8 cellular contexts compared by ENCODE assay signal in the genomic region with DNA sequence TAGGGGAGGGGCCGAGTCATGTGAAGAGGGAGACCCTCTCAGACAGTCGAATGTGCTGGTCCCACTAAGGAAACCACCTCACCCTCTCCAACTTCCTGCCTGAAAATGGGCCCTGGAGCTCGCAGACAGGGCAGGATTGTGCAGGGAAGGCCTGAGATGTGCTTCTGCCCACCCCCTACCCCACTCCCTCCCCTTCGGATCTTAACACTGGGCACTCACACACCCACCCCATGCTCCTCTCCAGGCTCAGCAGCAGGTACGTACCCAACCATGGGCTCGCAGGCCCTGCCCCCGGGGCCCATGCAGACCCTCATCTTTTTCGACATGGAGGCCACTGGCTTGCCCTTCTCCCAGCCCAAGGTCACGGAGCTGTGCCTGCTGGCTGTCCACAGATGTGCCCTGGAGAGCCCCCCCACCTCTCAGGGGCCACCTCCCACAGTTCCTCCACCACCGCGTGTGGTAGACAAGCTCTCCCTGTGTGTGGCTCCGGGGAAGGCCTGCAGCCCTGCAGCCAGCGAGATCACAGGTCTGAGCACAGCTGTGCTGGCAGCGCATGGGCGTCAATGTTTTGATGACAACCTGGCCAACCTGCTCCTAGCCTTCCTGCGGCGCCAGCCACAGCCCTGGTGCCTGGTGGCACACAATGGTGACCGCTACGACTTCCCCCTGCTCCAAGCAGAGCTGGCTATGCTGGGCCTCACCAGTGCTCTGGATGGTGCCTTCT. TPM values are rescaled to one million over a fixed set of nuclear protein-coding genes. Genes with fewer than 3 reads are reported as not detected.
A peak's percentile ranks its signal among the peaks of the same experiment; 100 is the strongest.
DNase-seq lines count a peak whose midpoint lies in the region; ATAC-seq, FAIRE-seq and TF ChIP-seq lines count a peak whose summit lies in the region.

No MANE protein-coding gene starts in this region.

- TF ChIP-seq POLR2A in GM12891 (IDR thresholded peaks at IDR 0.05; ENCODE audit: low read depth, low read length): peak; percentile 60; the same call in 1 of the 2 replicates

- H3K9me3 ChIP-seq in fibroblast of lung (ENCODE audit: control insufficient read depth, insufficient read depth, low read depth, low read length): no peaks in the 10 kb centered on the region

- H2AFZ ChIP-seq in fibroblast of lung (ENCODE audit: low read length): no peak overlapping the region

- H3K9ac ChIP-seq in fibroblast of lung (ENCODE audit: insufficient read depth, low read length): peak overlapping the region; percentile 97

- H3K27ac Mint-ChIP-seq in activated CD4-positive, alpha-beta T cell treated with anti-CD3 and anti-CD28 coated beads, Interleukin-2, amount 10 ng/mL, durations not matched to agents 7 days and 5 days: peak overlapping the region; percentile 97
- peak overlapping the region; percentile 100 for H3K27ac Mint-ChIP-seq in osteocyte (ENCODE audit: unreplicated experiment)

- no peaks in the 10 kb centered on the region for H3K9me3 Mint-ChIP-seq in activated CD4-positive, alpha-beta T cell treated with anti-CD3 and anti-CD28 coated beads, Interleukin-2, amount 10 ng/mL, durations not matched to agents 7 days and 5 days
- H3K9me3 Mint-ChIP-seq in osteocyte (ENCODE audit: unreplicated experiment): no peaks in the 10 kb centered on the region

- CTCF ChIA-PET in activated CD4-positive, alpha-beta T cell treated with anti-CD3 and anti-CD28 coated beads, Interleukin-2, amount 10 ng/mL, durations not matched to agents 7 days and 5 days (lab: Charles Lee): interaction anchor here (0.7 to 1.8 kb wide), 7 partner anchors 13 to 83 kb away, joined by 3 to 9 read pairs (median 3); a partner anchor contains a TSS

- POLR2A ChIA-PET in activated CD4-positive, alpha-beta T cell treated with anti-CD3 and anti-CD28 coated beads, Interleukin-2, amount 10 ng/mL, durations not matched to agents 7 days and 5 days (lab: Charles Lee): interaction anchor here (0.9 kb wide), 1 partner anchor 13 kb away, joined by 3 read pairs; no protein-coding TSS in a partner anchor

- peaks cover 51% of the 10 kb centered on the region for H3K36me3 Mint-ChIP-seq in activated CD4-positive, alpha-beta T cell treated with anti-CD3 and anti-CD28 coated beads, Interleukin-2, amount 10 ng/mL, durations not matched to agents 7 days and 5 days (ENCODE audit: low read depth)
- H3K36me3 Mint-ChIP-seq in osteocyte (ENCODE audit: unreplicated experiment): peaks cover 10% of the 10 kb centered on the region

- peaks cover 34% of the 10 kb centered on the region for H3K36me3 ChIP-seq in fibroblast of lung (ENCODE audit: control insufficient read depth, insufficient read depth, low read length)

- FAIRE-seq in GM12891 (lab: Jason Lieb, UNC): peak; percentile 87

- peak; percentile 19 for ATAC-seq in HG02884 (IDR thresholded peaks at IDR 0.05; ENCODE audit: unreplicated experiment)

- H3K27ac ChIP-seq in fibroblast of lung (ENCODE audit: insufficient read depth, low read length): peak overlapping the region; percentile 100

- no peaks in the 10 kb centered on the region for H3K27me3 Mint-ChIP-seq in activated CD4-positive, alpha-beta T cell treated with anti-CD3 and anti-CD28 coated beads, Interleukin-2, amount 10 ng/mL, durations not matched to agents 7 days and 5 days
- H3K27me3 Mint-ChIP-seq in osteocyte (ENCODE audit: unreplicated experiment): no peaks in the 10 kb centered on the region

- peak overlapping the region; percentile 91 for H3K4me2 ChIP-seq in fibroblast of lung (ENCODE audit: extremely low read depth, insufficient read depth, low read length)

- peaks cover 49% of the 10 kb centered on the region for H3K4me1 Mint-ChIP-seq in activated CD4-positive, alpha-beta T cell treated with anti-CD3 and anti-CD28 coated beads, Interleukin-2, amount 10 ng/mL, durations not matched to agents 7 days and 5 days
- H3K4me1 Mint-ChIP-seq in osteocyte (ENCODE audit: unreplicated experiment): peaks cover 33% of the 10 kb centered on the region

- H3K79me2 ChIP-seq in fibroblast of lung (ENCODE audit: control insufficient read depth, insufficient read depth, low read length): peaks cover 50% of the 10 kb centered on the region

- no peaks in the 10 kb centered on the region for H3K27me3 ChIP-seq in fibroblast of lung (ENCODE audit: control insufficient read depth, insufficient read depth, low read length)

- H3K4me3 ChIP-seq in fibroblast of lung (replicated peaks in 1 of 4; ENCODE audit: control extremely low read depth in 1 of 4, insufficient read depth in 1 of 4, low read depth in 3 of 4, low read length in 4 of 4): peak overlapping the region; percentile 50 to 66 (median 64)

- peaks cover 27% of the 10 kb centered on the region for H3K4me1 ChIP-seq in fibroblast of lung (ENCODE audit: control insufficient read depth, extremely low read depth, insufficient read depth, low read length)

- H3K4me3 Mint-ChIP-seq in activated CD4-positive, alpha-beta T cell treated with anti-CD3 and anti-CD28 coated beads, Interleukin-2, amount 10 ng/mL, durations not matched to agents 7 days and 5 days: peak overlapping the region; percentile 87
- peak overlapping the region; percentile 70 for H3K4me3 Mint-ChIP-seq in osteocyte (ENCODE audit: unreplicated experiment)

- DNase-seq in GM12891 (ENCODE audit: insufficient read length, low spot score): no peak
- DNase-seq in activated CD4-positive, alpha-beta T cell treated with anti-CD3 and anti-CD28 coated beads, Interleukin-2, amount 10 ng/mL, durations not matched to agents 7 days and 5 days: peak; percentile 42
- DNase-seq in fibroblast of lung (ENCODE audit: low read depth in 2 of 2): no peak
- DNase-seq in osteocyte (ENCODE audit: extremely low spot score, unreplicated experiment): no peak
- no peak for DNase-seq in mucosa of gallbladder (ENCODE audit: low spot score)
- DNase-seq in inferior parietal cortex (ENCODE audit: extremely low spot score): no peak
- DNase-seq in NCI-H1436 treated with DMSO at 0.1 percent for 48 hours (lab: John Stamatoyannopoulos, UW): no peak

- no peaks in the 10 kb centered on the region for H4K20me1 ChIP-seq in fibroblast of lung (ENCODE audit: control insufficient read depth, extremely low read depth, insufficient read depth, low read length)

- TF ChIP-seq CTCF in fibroblast of lung (conservative IDR thresholded peaks at IDR 0.05 in 1 of 2, IDR thresholded peaks at IDR 0.05 in 1 of 2; ENCODE audit: low read depth in 1 of 2, low read length in 2 of 2) (no peak), osteocyte (IDR thresholded peaks at IDR 0.05) (no peak)

TF ChIP-seq in GM12891, 5 proteins besides CTCF, POLR2A, EP300 and RAD21:
- TF ChIP-seq POU2F2 (IDR thresholded peaks at IDR 0.05; ENCODE audit: low read depth, low read length) (peak; percentile 52; the same call in 1 of the 2 replicates), TAF1 (IDR thresholded peaks at IDR 0.05; ENCODE audit: low read depth, low read length) (no peak), POLR2AphosphoS5 (IDR thresholded peaks at IDR 0.05; ENCODE audit: low read depth, low read length) (no peak)

RNA-seq across cellular contexts. Expression of a gene that starts 20.0 kb away (rescaled TPM):
- 6.0 TPM for polyA plus RNA-seq in GM12891 (2012; ENCODE audit: low read depth, missing spikeins)
- total RNA-seq in activated CD4-positive, alpha-beta T cell treated with anti-CD3 and anti-CD28 coated beads, Interleukin-2, amount 10 ng/mL, durations not matched to agents 7 days and 5 days: 10 to 100 TPM; 17.4 to 19.4 TPM
- 3.0 and 3.6 TPM in 2 replicates for total RNA-seq in fibroblast of lung
- 5.0 and 7.0 TPM in 2 replicates for polyA plus RNA-seq in fibroblast of lung
- polyA plus RNA-seq in fibroblast of lung (2012): 3.9 and 8.3 TPM in 2 replicates
- polyA minus RNA-seq in fibroblast of lung (ENCODE audit: low replicate concordance): 10.2 and 28.6 TPM in 2 replicates
- 8.5 and 9.3 TPM in 2 replicates for total RNA-seq in osteocyte
- total RNA-seq in mucosa of gallbladder: 4.6 TPM

RNA-seq across cellular contexts. Expression of a gene that starts 26.5 kb away (rescaled TPM):
- 678 TPM for polyA plus RNA-seq in GM12891 (2012; ENCODE audit: low read depth, missing spikeins)
- total RNA-seq in activated CD4-positive, alpha-beta T cell treated with anti-CD3 and anti-CD28 coated beads, Interleukin-2, amount 10 ng/mL, durations not matched to agents 7 days and 5 days: 100 to 1,000 TPM; 285 to 290 TPM
- 305 and 306 TPM in 2 replicates for total RNA-seq in fibroblast of lung
- polyA plus RNA-seq in fibroblast of lung: 337 and 356 TPM in 2 replicates
- polyA plus RNA-seq in fibroblast of lung (2012): 561 and 583 TPM in 2 replicates
- 0.59 TPM in 1 of 2 replicates, not detected in the other for polyA minus RNA-seq in fibroblast of lung (ENCODE audit: low replicate concordance)
- total RNA-seq in osteocyte: 186 and 198 TPM in 2 replicates
- 165 TPM for total RNA-seq in mucosa of gallbladder

RNA-seq across cellular contexts. Expression of a gene that starts 26.6 kb away (rescaled TPM):
- 15.6 TPM for polyA plus RNA-seq in GM12891 (2012; ENCODE audit: low read depth, missing spikeins)
- total RNA-seq in activated CD4-positive, alpha-beta T cell treated with anti-CD3 and anti-CD28 coated beads, Interleukin-2, amount 10 ng/mL, durations not matched to agents 7 days and 5 days: 10 to 100 TPM; 11.6 to 15.1 TPM
- 19.3 and 27.2 TPM in 2 replicates for total RNA-seq in fibroblast of lung
- 11.9 and 14.8 TPM in 2 replicates for polyA plus RNA-seq in fibroblast of lung
- 12.2 and 13.9 TPM in 2 replicates for polyA plus RNA-seq in fibroblast of lung (2012)
- polyA minus RNA-seq in fibroblast of lung (ENCODE audit: low replicate concordance): 5.0 and 8.6 TPM in 2 replicates
- total RNA-seq in osteocyte: 11.3 and 11.9 TPM in 2 replicates
- total RNA-seq in mucosa of gallbladder: 10.1 TPM

RNA-seq across cellular contexts. Expression of a gene that starts 36.7 kb away (rescaled TPM):
- 9.8 TPM for polyA plus RNA-seq in GM12891 (2012; ENCODE audit: low read depth, missing spikeins)
- 1 to 10 TPM; 2.3 to 2.5 TPM for total RNA-seq in activated CD4-positive, alpha-beta T cell treated with anti-CD3 and anti-CD28 coated beads, Interleukin-2, amount 10 ng/mL, durations not matched to agents 7 days and 5 days
- 37.2 and 44.6 TPM in 2 replicates for total RNA-seq in fibroblast of lung
- 12.8 and 14.3 TPM in 2 replicates for polyA plus RNA-seq in fibroblast of lung
- polyA plus RNA-seq in fibroblast of lung (2012): 12.0 and 14.9 TPM in 2 replicates
- polyA minus RNA-seq in fibroblast of lung (ENCODE audit: low replicate concordance): 33.0 and 36.1 TPM in 2 replicates
- 76.7 and 88.2 TPM in 2 replicates for total RNA-seq in osteocyte
- 257 TPM for total RNA-seq in mucosa of gallbladder

RNA-seq across cellular contexts. Expression of a gene that starts 37.4 kb away (rescaled TPM):
- 67.2 TPM for polyA plus RNA-seq in GM12891 (2012; ENCODE audit: low read depth, missing spikeins)
- total RNA-seq in activated CD4-positive, alpha-beta T cell treated with anti-CD3 and anti-CD28 coated beads, Interleukin-2, amount 10 ng/mL, durations not matched to agents 7 days and 5 days: 100 to 1,000 TPM; 266 to 271 TPM
- 92.7 and 136 TPM in 2 replicates for total RNA-seq in fibroblast of lung
- 139 and 172 TPM in 2 replicates for polyA plus RNA-seq in fibroblast of lung
- 222 and 271 TPM in 2 replicates for polyA plus RNA-seq in fibroblast of lung (2012)
- 473 and 503 TPM in 2 replicates for polyA minus RNA-seq in fibroblast of lung (ENCODE audit: low replicate concordance)
- total RNA-seq in osteocyte: 203 and 211 TPM in 2 replicates
- 181 TPM for total RNA-seq in mucosa of gallbladder
